9 cellular contexts compared by ENCODE assay signal in genomic region chr2:209496586-209496982, GRCh38.
DNase-seq lines count a peak whose midpoint lies in the region; ATAC-seq, FAIRE-seq and TF ChIP-seq lines count a peak whose summit lies in the region.
"Had no signal": no experiment of that assay in that cellular context is flagged by ENCODE, and none has a peak within 500 bp of the region (broad histone marks: within the 10 kb centered on the region; RNA-seq: fewer than 3 reads in every experiment).

No MANE protein-coding gene starts in this region.

- H3K27ac ChIP-seq in kidney (ENCODE audit: low read depth in 2 of 2, low read length in 2 of 2): peak overlapping the region; percentile 32 to 61
- peak overlapping the region; percentile 55 for H3K27ac ChIP-seq in temporal lobe (ENCODE audit: low read depth, low read length)

- no peak overlapping the region for H3K4me3 ChIP-seq in MG63
- H3K4me3 ChIP-seq in cardiac fibroblast (replicated peaks in 1 of 2; ENCODE audit: low read depth in 2 of 2, low read length in 2 of 2): no peak overlapping the region
- H3K4me3 ChIP-seq in kidney (ENCODE audit: low read length in 2 of 2): no peak overlapping the region

- H3K36me3 ChIP-seq in MG63 (no peaks in the 10 kb centered on the region), kidney (ENCODE audit: control insufficient read depth in 1 of 2, insufficient read depth in 2 of 2, low read length in 2 of 2) (no peaks in the 10 kb centered on the region)

- H3K9me3 ChIP-seq in MG63 (peaks cover 25% of the 10 kb centered on the region), kidney (ENCODE audit: control insufficient read depth in 1 of 2, low read length in 2 of 2) (peaks cover 0 to 3% of the 10 kb centered on the region in 2 donors)

- H3K9ac ChIP-seq in kidney (ENCODE audit: low read length in 2 of 2): no peak overlapping the region

- H3K27me3 ChIP-seq in MG63: no peaks in the 10 kb centered on the region

- H3K4me1 ChIP-seq in kidney (ENCODE audit: control insufficient read depth in 1 of 2, insufficient read depth in 1 of 2, low read depth in 1 of 2, low read length in 2 of 2): peaks cover 0 to 4% of the 10 kb centered on the region in 2 donors

- FAIRE-seq in kidney (lab: Jason Lieb, UNC) (no peak), D721Med (lab: Jason Lieb, UNC) (no peak)

- intact Hi-C loops in kidney (cut with DNase I): no loop called here

- no peak for TF ChIP-seq CTCF in cardiac fibroblast (IDR thresholded peaks at IDR 0.05; ENCODE audit: low read depth, low read length)
- TF ChIP-seq CTCF in kidney (IDR thresholded peaks at IDR 0.05; ENCODE audit: borderline replicate concordance, extremely low read depth, insufficient read depth): no peak
- no peak for TF ChIP-seq CTCF in D721Med (IDR thresholded peaks at IDR 0.05; ENCODE audit: insufficient read depth, missing control alignments)

- ATAC-seq in GM21367 (IDR thresholded peaks at IDR 0.05; ENCODE audit: unreplicated experiment) (no peak), GM19351 (IDR thresholded peaks at IDR 0.05; ENCODE audit: unreplicated experiment) (no peak), HG03135 (IDR thresholded peaks at IDR 0.05; ENCODE audit: unreplicated experiment) (no peak)
- ATAC-seq: effector memory CD8-positive, alpha-beta T cell had no signal

- DNase-seq in MG63 (peak; percentile 40), cardiac fibroblast (ENCODE audit: low read depth in 2 of 2) (peak; percentile 80 to 93), kidney (no peak), D721Med (ENCODE audit: insufficient read length, low spot score) (no peak)
- DNase-seq: effector memory CD8-positive, alpha-beta T cell had no signal

Comparison
In these comparisons a context has a peak if more than half of its experiments do, and no peak if none do; other contexts are left out.
1. DNase-seq: peak in MG63 (single experiment) and cardiac fibroblast (2 of 2); none in kidney (single experiment) and D721Med (single experiment).